In the genomic region with DNA sequence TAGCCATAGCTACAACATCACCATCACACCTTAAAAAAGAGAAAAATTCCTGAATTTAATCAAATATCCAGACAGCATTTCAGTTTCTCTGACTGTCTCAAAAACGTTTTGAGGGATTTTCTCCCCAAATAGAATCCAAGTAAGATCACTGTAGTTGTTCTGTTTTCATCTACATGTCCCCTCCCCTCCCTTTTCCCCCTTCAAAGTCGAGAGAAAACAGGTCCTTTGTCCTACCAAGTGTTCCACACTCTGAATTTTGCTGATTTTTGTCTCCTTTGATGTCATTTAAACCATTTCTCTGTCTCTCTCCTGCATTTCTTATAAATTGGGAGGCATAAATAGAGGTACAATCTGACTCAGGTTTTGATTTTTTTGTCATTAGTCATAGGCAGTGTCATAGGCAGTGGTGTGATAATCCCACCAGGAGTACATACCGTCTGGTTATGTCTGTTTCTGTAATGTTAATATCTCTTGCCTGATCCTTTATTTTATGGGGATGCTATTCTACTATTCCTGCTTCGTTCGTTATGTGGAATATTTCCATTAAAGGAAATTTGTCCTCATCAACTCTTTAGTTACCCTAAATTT, we compare ENCODE assay signal across 13 cellular contexts.
A peak's percentile ranks its signal among the peaks of the same experiment; 100 is the strongest.
DNase-seq lines count a peak whose midpoint lies in the region; ATAC-seq and TF ChIP-seq lines count a peak whose summit lies in the region.
"Had no signal": no experiment of that assay in that cellular context is flagged by ENCODE, and none has a peak within 500 bp of the region (broad histone marks: within the 10 kb centered on the region; RNA-seq: fewer than 3 reads in every experiment).

No MANE protein-coding gene starts in this region.

- DNase-seq in CD4-positive, CD25-positive, alpha-beta regulatory T cell: no peak
- DNase-seq in IMR-90: peak; percentile 57
- DNase-seq in astrocyte of the spinal cord (ENCODE audit: low read depth, low spot score): peak; percentile 54
- DNase-seq in dedifferentiated amniotic fluid mesenchymal stem cell (ENCODE audit: extremely low spot score): no peak
- no peak for DNase-seq in thyroid gland
- DNase-seq in naive thymus-derived CD8-positive, alpha-beta T cell: no peak
- DNase-seq: activated CD4-positive, CD25-positive, alpha-beta regulatory T cell; NCI-H1105 treated with DMSO at 0.1 percent for 48 hours; NCI-H69; SJCRH30 had no signal

- no peak overlapping the region for H3K27ac ChIP-seq in CD4-positive, CD25-positive, alpha-beta regulatory T cell (ENCODE audit: insufficient read depth, low read length, poor library complexity, severe bottlenecking)
- H3K27ac ChIP-seq in IMR-90 (ENCODE audit: insufficient read depth, low read length) (no peak overlapping the region), layer of hippocampus (ENCODE audit: low read depth, low read length) (peak overlapping the region; percentile 93), thyroid gland (no peak overlapping the region)
- H3K27ac ChIP-seq: HL-60, SJCRH30 had no signal

- no peaks in the 10 kb centered on the region for H3K27me3 ChIP-seq in CD4-positive, CD25-positive, alpha-beta regulatory T cell (ENCODE audit: control insufficient read depth, insufficient read depth, low read length)
- peaks cover 7% of the 10 kb centered on the region for H3K27me3 ChIP-seq in IMR-90 (ENCODE audit: control insufficient read depth, insufficient read depth, low read length)
- H3K27me3 ChIP-seq in layer of hippocampus (ENCODE audit: control insufficient read depth, insufficient read depth, low read length): no peaks in the 10 kb centered on the region
- H3K27me3 ChIP-seq in thyroid gland: no peaks in the 10 kb centered on the region
- H3K27me3 ChIP-seq: SJCRH30 had no signal

- no peak overlapping the region for H2BK5ac ChIP-seq in IMR-90 (ENCODE audit: low read depth, low read length, poor library complexity, severe bottlenecking)

- no peak overlapping the region for H3K14ac ChIP-seq in IMR-90 (replicated peaks; ENCODE audit: low read depth, low read length)

- H3K9me3 ChIP-seq in CD4-positive, CD25-positive, alpha-beta regulatory T cell (ENCODE audit: control insufficient read depth in 2 of 2, low read length in 2 of 2): no peaks in the 10 kb centered on the region
- no peaks in the 10 kb centered on the region for H3K9me3 ChIP-seq in IMR-90 (ENCODE audit: control insufficient read depth, insufficient read depth, low read length)
- H3K9me3 ChIP-seq in thyroid gland: no peaks in the 10 kb centered on the region
- H3K9me3 ChIP-seq: SJCRH30 had no signal

- no TSS peak for BruUV-seq in IMR-90 (replicated peaks; lab: Mats Ljungman, UMichigan)

- H3K18ac ChIP-seq in IMR-90 (ENCODE audit: low read depth, low read length): no peak overlapping the region

- no peak overlapping the region for H2BK15ac ChIP-seq in IMR-90 (ENCODE audit: low read depth, low read length)

- TF ChIP-seq POLR2A in IMR-90 (IDR thresholded peaks at IDR 0.05; ENCODE audit: low read depth, low read length) (no peak), thyroid gland (IDR thresholded peaks at IDR 0.05) (no peak)

- no peak overlapping the region for H2AK9ac ChIP-seq in IMR-90 (replicated peaks; ENCODE audit: low read depth, low read length, poor library complexity)

- H3K56ac ChIP-seq in IMR-90 (ENCODE audit: extremely low read depth, insufficient read depth, low read length): no peak overlapping the region

- no peak overlapping the region for H3K4me2 ChIP-seq in IMR-90 (ENCODE audit: low read depth, low read length)

- no peaks in the 10 kb centered on the region for H3K36me3 ChIP-seq in CD4-positive, CD25-positive, alpha-beta regulatory T cell (ENCODE audit: control insufficient read depth, insufficient read depth, low read length)
- H3K36me3 ChIP-seq in IMR-90 (ENCODE audit: control insufficient read depth, insufficient read depth, low read length) (no peaks in the 10 kb centered on the region), thyroid gland (no peaks in the 10 kb centered on the region)
- H3K36me3 ChIP-seq: SJCRH30 had no signal

- POLR2A ChIA-PET in IMR-90 (lab: Charles Lee; ENCODE audit: unreplicated experiment): no interaction called here
- POLR2A ChIA-PET in naive thymus-derived CD8-positive, alpha-beta T cell (lab: Charles Lee): no interaction called here

- peaks cover 17 to 61% (median 48%) of the 10 kb centered on the region in 4 donors for H3K4me1 Mint-ChIP-seq in CD4-positive, CD25-positive, alpha-beta regulatory T cell
- H3K4me1 Mint-ChIP-seq in naive thymus-derived CD8-positive, alpha-beta T cell: peaks cover 21 to 59% (median 52%) of the 10 kb centered on the region in 4 donors

- H3K9me3 Mint-ChIP-seq in CD4-positive, CD25-positive, alpha-beta regulatory T cell: peaks cover 0 to 3% (median 0%) of the 10 kb centered on the region in 7 donors
- H3K9me3 Mint-ChIP-seq in naive thymus-derived CD8-positive, alpha-beta T cell: no peaks in the 10 kb centered on the region

- no peak for ATAC-seq in CD4-positive, CD25-positive, alpha-beta regulatory T cell (ENCODE audit: low read depth in 2 of 2)
- no peak for ATAC-seq in IMR-90 (ENCODE audit: low read depth)
- no peak for ATAC-seq in HG03457 (IDR thresholded peaks at IDR 0.05; ENCODE audit: unreplicated experiment)
- no peak for ATAC-seq in naive thymus-derived CD8-positive, alpha-beta T cell

- dilution Hi-C loops in IMR-90 (cut with HindIII; ENCODE audit: low sequenced_read_pairs, unreplicated experiment): no loop called here

- TF ChIP-seq CTCF in IMR-90 (conservative IDR thresholded peaks at IDR 0.05; ENCODE audit: low read depth, low read length): no peak
- TF ChIP-seq CTCF in astrocyte of the spinal cord (IDR thresholded peaks at IDR 0.05; ENCODE audit: low read depth, low read length): no peak
- TF ChIP-seq CTCF in thyroid gland (IDR thresholded peaks at IDR 0.05): no peak

- H3K27me3 Mint-ChIP-seq in CD4-positive, CD25-positive, alpha-beta regulatory T cell: peaks cover 7% of the 10 kb centered on the region
- no peaks in the 10 kb centered on the region for H3K27me3 Mint-ChIP-seq in naive thymus-derived CD8-positive, alpha-beta T cell

- no peaks in the 10 kb centered on the region for H3K36me3 Mint-ChIP-seq in CD4-positive, CD25-positive, alpha-beta regulatory T cell
- no peaks in the 10 kb centered on the region for H3K36me3 Mint-ChIP-seq in naive thymus-derived CD8-positive, alpha-beta T cell

- no peak overlapping the region for H3K23ac ChIP-seq in IMR-90 (ENCODE audit: low read depth, low read length)

- H3K9ac ChIP-seq in IMR-90 (ENCODE audit: low read depth, low read length): no peak overlapping the region

- H3K4ac ChIP-seq in IMR-90 (ENCODE audit: low read depth, low read length): no peak overlapping the region

- no peak overlapping the region for H4K8ac ChIP-seq in IMR-90 (ENCODE audit: low read depth in 2 of 2, low read length in 2 of 2)

- H3K4me3 ChIP-seq in CD4-positive, CD25-positive, alpha-beta regulatory T cell (ENCODE audit: low read depth, low read length): peak overlapping the region; percentile 79
- H3K4me3 ChIP-seq in IMR-90 (ENCODE audit: insufficient read depth, low read depth, low read length) (no peak overlapping the region), astrocyte of the spinal cord (ENCODE audit: low read depth, low read length) (no peak overlapping the region), thyroid gland (replicated peaks in 1 of 3) (no peak overlapping the region)
- H3K4me3 ChIP-seq: SJCRH30 had no signal

- no peak overlapping the region for H2BK20ac ChIP-seq in IMR-90 (ENCODE audit: low read depth, low read length)

- no peak overlapping the region for H4K5ac ChIP-seq in IMR-90 (ENCODE audit: low read depth, low read length)

- no peak overlapping the region for H4K91ac ChIP-seq in IMR-90 (ENCODE audit: insufficient read depth, low read depth, low read length)

- in situ Hi-C loops in IMR-90 (cut with MboI; ENCODE audit: low sequenced_read_pairs): no loop called here
- in situ Hi-C loops in astrocyte of the spinal cord (cut with HindIII; ENCODE audit: low sequenced_read_pairs): loop anchor here (25.0 kb wide), 1 partner anchor 353 kb away; a partner anchor contains a TSS

- H2AK5ac ChIP-seq in IMR-90 (ENCODE audit: low read depth, low read length): no peak overlapping the region

- no peak overlapping the region for H2BK120ac ChIP-seq in IMR-90 (ENCODE audit: low read depth, low read length)

- intact Hi-C loops in IMR-90 (cut with micrococcal nuclease) (no loop called here), thyroid gland (cut with DNase I) (no loop called here)

- no peaks in the 10 kb centered on the region for H3K9me1 ChIP-seq in IMR-90 (ENCODE audit: insufficient read depth, low read length)

- no peak for TF ChIP-seq RAD21 in IMR-90 (IDR thresholded peaks at IDR 0.05; ENCODE audit: low read length)

- H3K79me1 ChIP-seq in IMR-90 (ENCODE audit: low read depth in 1 of 2, low read length in 2 of 2): no peaks in the 10 kb centered on the region

- H2AFZ ChIP-seq in IMR-90 (replicated peaks; ENCODE audit: low read length, poor library complexity): no peak overlapping the region

- no peaks in the 10 kb centered on the region for H4K20me1 ChIP-seq in IMR-90 (ENCODE audit: insufficient read depth, low read length)

- no peak overlapping the region for H3K4me3 Mint-ChIP-seq in CD4-positive, CD25-positive, alpha-beta regulatory T cell
- H3K4me3 Mint-ChIP-seq in naive thymus-derived CD8-positive, alpha-beta T cell: no peak overlapping the region

- 0% methylated on average over 1 of the region's 5 CpGs; no CpG with 5 or more reads in 1 of the 2 experiments for WGBS in IMR-90 (ENCODE audit: extremely low coverage in 2 of 2, insufficient read length in 1 of 2), 2 experiments
- WGBS in thyroid gland, 2 donors: 51 to 61% methylated on average over 5 of the region's 5 CpGs

- CTCF ChIA-PET in IMR-90 (lab: Yijun Ruan, JAX): no interaction called here

- peak overlapping the region in 2 of 3 donors; percentile 15 to 49 for H3K27ac Mint-ChIP-seq in CD4-positive, CD25-positive, alpha-beta regulatory T cell
- peak overlapping the region in 1 of 10 donors; percentile 30 for H3K27ac Mint-ChIP-seq in naive thymus-derived CD8-positive, alpha-beta T cell

- peaks cover 44% of the 10 kb centered on the region for H3K4me1 ChIP-seq in CD4-positive, CD25-positive, alpha-beta regulatory T cell (ENCODE audit: control insufficient read depth, insufficient read depth, low read length, poor library complexity, severe bottlenecking)
- H3K4me1 ChIP-seq in IMR-90 (ENCODE audit: control insufficient read depth, insufficient read depth, low read length) (no peaks in the 10 kb centered on the region), thyroid gland (no peaks in the 10 kb centered on the region)

TF ChIP-seq in IMR-90, 13 proteins besides CTCF, POLR2A, EP300 and RAD21 (continues in another document):
- TF ChIP-seq MXI1 (IDR thresholded peaks at IDR 0.05; ENCODE audit: borderline replicate concordance, low read depth, low read length) (no peak), RFX5 (IDR thresholded peaks at IDR 0.05; ENCODE audit: low read depth, low read length) (no peak), SMC3 (IDR thresholded peaks at IDR 0.05; ENCODE audit: low read depth, low read length) (no peak), CEBPB (IDR thresholded peaks at IDR 0.05; ENCODE audit: low read depth, low read length) (no peak), NFE2L2 (IDR thresholded peaks at IDR 0.05; ENCODE audit: low read depth, low read length) (no peak), CHD1 (IDR thresholded peaks at IDR 0.05; ENCODE audit: low read depth, low read length) (no peak), MAZ (IDR thresholded peaks at IDR 0.05; ENCODE audit: borderline replicate concordance, low read depth, low read length) (no peak)

Comparison
In these comparisons a context has a peak if more than half of its experiments do, and no peak if none do; other contexts are left out.
1. DNase-seq: peak in IMR-90 (single experiment) and astrocyte of the spinal cord (single experiment); none in CD4-positive, CD25-positive, alpha-beta regulatory T cell (0 of 3), dedifferentiated amniotic fluid mesenchymal stem cell (single experiment), thyroid gland (0 of 2) and naive thymus-derived CD8-positive, alpha-beta T cell (0 of 10).